In genomic region chr3:49017229-49017615, GRCh38 we compare ENCODE assay signal across 1 cellular context.
TF ChIP-seq lines count a peak whose summit lies in the region.

No MANE protein-coding gene starts in this region.

TF ChIP-seq in IMR-90, 13 proteins besides CTCF, POLR2A, EP300 and RAD21:
- TF ChIP-seq MAZ (IDR thresholded peaks at IDR 0.05; ENCODE audit: borderline replicate concordance, low read depth, low read length) (no peak), MAFK (IDR thresholded peaks at IDR 0.05; ENCODE audit: low read depth, low read length) (no peak), SMC3 (IDR thresholded peaks at IDR 0.05; ENCODE audit: low read depth, low read length) (no peak), FOS (IDR thresholded peaks at IDR 0.05; ENCODE audit: low read depth, low read length) (no peak), RFX5 (IDR thresholded peaks at IDR 0.05; ENCODE audit: low read depth, low read length) (no peak), CHD1 (IDR thresholded peaks at IDR 0.05; ENCODE audit: low read depth, low read length) (no peak), BHLHE40 (IDR thresholded peaks at IDR 0.05; ENCODE audit: low read depth, low read length) (no peak), NFE2L2 (IDR thresholded peaks at IDR 0.05; ENCODE audit: low read depth, low read length) (no peak), USF2 (IDR thresholded peaks at IDR 0.05; ENCODE audit: low read depth, low read length) (no peak), ELK1 (IDR thresholded peaks at IDR 0.05; ENCODE audit: borderline replicate concordance, low read depth, low read length) (no peak), CEBPB (IDR thresholded peaks at IDR 0.05; ENCODE audit: low read depth, low read length) (no peak), MXI1 (IDR thresholded peaks at IDR 0.05; ENCODE audit: borderline replicate concordance, low read depth, low read length) (no peak)
